8 cellular contexts compared by ENCODE assay signal in genomic region chr6:158207452-158207788, GRCh38. TPM values are rescaled to one million over a fixed set of nuclear protein-coding genes. Genes with fewer than 3 reads are reported as not detected.
DNase-seq lines count a peak whose midpoint lies in the region; ATAC-seq and TF ChIP-seq lines count a peak whose summit lies in the region.

No MANE protein-coding gene starts in this region.

- peak overlapping the region; percentile 67 for H3K27ac Mint-ChIP-seq in activated naive CD8-positive, alpha-beta T cell treated with anti-CD3 and anti-CD28 coated beads, Interleukin-2, amount 50 U/mL, for 24 hours

- TF ChIP-seq CTCF in AG10803 (conservative IDR thresholded peaks at IDR 0.05; ENCODE audit: low read length) (no peak), mucosa of descending colon (IDR thresholded peaks at IDR 0.05) (no peak), Peyer's patch (IDR thresholded peaks at IDR 0.05) (no peak)

- H3K9me3 ChIP-seq in mucosa of descending colon (no peaks in the 10 kb centered on the region), Peyer's patch (no peaks in the 10 kb centered on the region)

- H3K4me3 ChIP-seq in AG10803 (ENCODE audit: low read length) (no peak overlapping the region), mucosa of descending colon (no peak overlapping the region), Peyer's patch (no peak overlapping the region)

- H3K36me3 ChIP-seq in mucosa of descending colon (ENCODE audit: low read depth) (no peaks in the 10 kb centered on the region), Peyer's patch (no peaks in the 10 kb centered on the region)

- no peak for TF ChIP-seq POLR2A in Peyer's patch (IDR thresholded peaks at IDR 0.05)

- ATAC-seq in GM19395 (IDR thresholded peaks at IDR 0.05; ENCODE audit: unreplicated experiment) (peak; percentile 97), HG03196 (IDR thresholded peaks at IDR 0.05; ENCODE audit: unreplicated experiment) (peak; percentile 98), mucosa of descending colon (no peak)
- peak; percentile 95 for ATAC-seq in activated naive CD8-positive, alpha-beta T cell treated with anti-CD3 and anti-CD28 coated beads, Interleukin-2, amount 50 U/mL, for 24 hours

- no peaks in the 10 kb centered on the region for H3K4me1 ChIP-seq in mucosa of descending colon (ENCODE audit: low read depth)
- no peaks in the 10 kb centered on the region for H3K4me1 ChIP-seq in Peyer's patch

- H3K27me3 Mint-ChIP-seq in activated naive CD8-positive, alpha-beta T cell treated with anti-CD3 and anti-CD28 coated beads, Interleukin-2, amount 50 U/mL, for 24 hours: peaks cover 11% of the 10 kb centered on the region

- intact Hi-C loops in mucosa of descending colon (cut with DNase I, micrococcal nuclease): no loop called here

- H3K4me3 Mint-ChIP-seq in activated naive CD8-positive, alpha-beta T cell treated with anti-CD3 and anti-CD28 coated beads, Interleukin-2, amount 50 U/mL, for 24 hours: peak overlapping the region; percentile 22

- H3K4me1 Mint-ChIP-seq in activated naive CD8-positive, alpha-beta T cell treated with anti-CD3 and anti-CD28 coated beads, Interleukin-2, amount 50 U/mL, for 24 hours: peaks cover 47% of the 10 kb centered on the region

- no peaks in the 10 kb centered on the region for H3K36me3 Mint-ChIP-seq in activated naive CD8-positive, alpha-beta T cell treated with anti-CD3 and anti-CD28 coated beads, Interleukin-2, amount 50 U/mL, for 24 hours (ENCODE audit: low read depth)

- H3K27ac ChIP-seq in Peyer's patch: no peak overlapping the region

- DNase-seq in AG10803 (ENCODE audit: low read depth) (peak; percentile 35), NCI-H2196 treated with DMSO at 0.1 percent for 48 hours (lab: John Stamatoyannopoulos, UW; ENCODE audit: unreplicated experiment) (no peak), NCI-H1694 (lab: John Stamatoyannopoulos, UW) (no peak), mucosa of descending colon (no peak), Peyer's patch (no peak)
- peak; percentile 33 for DNase-seq in activated naive CD8-positive, alpha-beta T cell treated with anti-CD3 and anti-CD28 coated beads, Interleukin-2, amount 50 U/mL, for 24 hours

- no peaks in the 10 kb centered on the region for H3K27me3 ChIP-seq in Peyer's patch

- H3K9me3 Mint-ChIP-seq in activated naive CD8-positive, alpha-beta T cell treated with anti-CD3 and anti-CD28 coated beads, Interleukin-2, amount 50 U/mL, for 24 hours: no peaks in the 10 kb centered on the region

RNA-seq across cellular contexts. Expression of gene GTF2H5, which starts 39.3 kb away (rescaled TPM):
- total RNA-seq in mucosa of descending colon (10 to 100 TPM; 11.2 to 15.8 (median 13.2) TPM), Peyer's patch (1 to 10 TPM; 1.5 to 1.9 (median 1.7) TPM)

RNA-seq across cellular contexts. Expression of gene SERAC1, which starts 39.4 kb away (rescaled TPM):
- total RNA-seq in mucosa of descending colon (10 to 100 TPM in 1 of 3 donors, 1 to 10 TPM in 2; 5.8 to 12.2 (median 8.0) TPM), Peyer's patch (10 to 100 TPM in 1 of 4 donors, 1 to 10 TPM in 3; 6.5 to 15.7 (median 6.8) TPM)

Comparison
In these comparisons a context has a peak if more than half of its experiments do, and no peak if none do; other contexts are left out.
1. DNase-seq: peak in AG10803 (single experiment) and activated naive CD8-positive, alpha-beta T cell treated with anti-CD3 and anti-CD28 coated beads, Interleukin-2, amount 50 U/mL, for 24 hours (single experiment); none in NCI-H2196 treated with DMSO at 0.1 percent for 48 hours (single experiment), NCI-H1694 (single experiment), mucosa of descending colon (0 of 3) and Peyer's patch (0 of 3).
2. RNA of gene GTF2H5, which starts 39.3 kb away (total RNA-seq): 11.2 to 15.8 TPM in mucosa of descending colon; 1.5 to 1.9 TPM in Peyer's patch; every median in the first group is over 4 times any median in the second.